19 cellular contexts compared by ENCODE assay signal in the genomic region with DNA sequence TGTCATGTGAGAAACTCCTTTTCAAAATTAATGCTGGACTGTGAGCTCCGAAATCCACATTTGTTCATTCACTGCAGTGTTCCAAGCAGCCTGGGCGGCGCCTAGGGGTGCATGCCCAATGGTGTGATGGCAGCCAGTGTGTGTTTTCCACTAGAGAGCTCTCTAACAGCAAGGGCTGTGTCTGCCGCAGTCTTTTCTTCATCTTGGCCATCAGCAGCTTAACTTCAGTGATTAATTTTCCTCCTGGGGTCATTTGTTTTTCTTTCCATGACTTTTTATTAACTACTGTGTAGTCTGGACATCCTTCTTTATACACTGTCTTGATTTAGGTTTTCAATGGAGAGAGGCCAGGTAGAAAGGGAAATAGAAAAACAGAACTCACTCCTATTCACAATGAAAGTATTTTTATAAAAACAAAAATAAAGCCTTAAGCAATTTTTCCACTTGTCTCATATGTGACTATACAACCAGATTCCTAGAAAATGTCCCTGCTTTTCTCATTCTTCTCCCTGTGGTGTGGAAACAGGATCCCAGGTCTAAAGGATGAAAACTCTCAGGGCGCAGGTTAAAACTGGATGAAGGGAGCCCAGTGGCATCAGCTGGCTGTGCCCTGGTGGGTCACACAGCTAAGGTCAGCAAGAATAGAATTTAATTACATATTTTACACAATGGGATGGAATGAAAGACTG.
A peak's percentile ranks its signal among the peaks of the same experiment; 100 is the strongest.
DNase-seq lines count a peak whose midpoint lies in the region; ATAC-seq, FAIRE-seq and TF ChIP-seq lines count a peak whose summit lies in the region.
"Had no signal": no experiment of that assay in that cellular context is flagged by ENCODE, and none has a peak within 500 bp of the region (broad histone marks: within the 10 kb centered on the region; RNA-seq: fewer than 3 reads in every experiment).

No MANE protein-coding gene starts in this region.

- FAIRE-seq in A204.1 (lab: Jason Lieb, UNC): peak; percentile 94
- FAIRE-seq: HTR-8/SVneo had no signal

- H3K36me3 Mint-ChIP-seq in GM23338 (ENCODE audit: low read depth) (no peaks in the 10 kb centered on the region), mesothelial cell of epicardium (peaks cover 1% of the 10 kb centered on the region)
- H3K36me3 Mint-ChIP-seq: immature natural killer cell, natural killer cell had no signal

- DNase-seq in GM23338 (ENCODE audit: low spot score) (no peak), ascending aorta (ENCODE audit: low spot score in 2 of 2) (peak in 1 of 2 donors; percentile 94), mesothelial cell of epicardium (ENCODE audit: low spot score in 2 of 2, unreplicated experiment in 2 of 2) (no peak), SKM-1 (lab: John Stamatoyannopoulos, UW; ENCODE audit: unreplicated experiment) (no peak), amniotic stem cell (lab: John Stamatoyannopoulos, UW) (no peak), left lung (no peak)
- DNase-seq: activated effector memory CD4-positive, alpha-beta T cell treated with Interleukin-2 at 50 U/mL for 16 hours; esophagus squamous epithelium; immature natural killer cell; natural killer cell; NCI-H1048; NCI-H526; upper lobe of right lung had no signal

- no peak overlapping the region for H3K4me3 Mint-ChIP-seq in GM23338
- H3K4me3 Mint-ChIP-seq in mesothelial cell of epicardium: no peak overlapping the region
- H3K4me3 Mint-ChIP-seq: immature natural killer cell, natural killer cell had no signal

- H3K27ac ChIP-seq in GM23338 (ENCODE audit: low read depth): no peak overlapping the region
- H3K27ac ChIP-seq in ascending aorta: peak overlapping the region; percentile 76 to 79
- H3K27ac ChIP-seq in left lung: no peak overlapping the region
- H3K27ac ChIP-seq: BLaER1, cardiac muscle cell, esophagus squamous epithelium, upper lobe of right lung had no signal

- H3K36me3 ChIP-seq in GM23338 (ENCODE audit: insufficient read depth) (no peaks in the 10 kb centered on the region), ascending aorta (no peaks in the 10 kb centered on the region), left lung (no peaks in the 10 kb centered on the region)
- H3K36me3 ChIP-seq: BLaER1, cardiac muscle cell, esophagus squamous epithelium, upper lobe of right lung had no signal

- H2AFZ ChIP-seq in GM23338: no peak overlapping the region

- H3K9me3 Mint-ChIP-seq in GM23338 (no peaks in the 10 kb centered on the region), mesothelial cell of epicardium (no peaks in the 10 kb centered on the region)
- H3K9me3 Mint-ChIP-seq: immature natural killer cell, natural killer cell had no signal

- H3K27me3 ChIP-seq in GM23338 (ENCODE audit: insufficient read depth) (no peaks in the 10 kb centered on the region), ascending aorta (no peaks in the 10 kb centered on the region), left lung (no peaks in the 10 kb centered on the region)
- H3K27me3 ChIP-seq: BLaER1, cardiac muscle cell, upper lobe of right lung had no signal

- H4K20me1 ChIP-seq in GM23338 (replicated peaks; ENCODE audit: insufficient read depth): no peaks in the 10 kb centered on the region
- H4K20me1 ChIP-seq: BLaER1 had no signal

- no peaks in the 10 kb centered on the region for H3K9me2 ChIP-seq in GM23338 (ENCODE audit: insufficient read depth)

- H3K4me1 ChIP-seq in GM23338 (ENCODE audit: insufficient read depth): no peaks in the 10 kb centered on the region
- H3K4me1 ChIP-seq in ascending aorta: peaks cover 3 to 28% of the 10 kb centered on the region in 2 donors
- no peaks in the 10 kb centered on the region for H3K4me1 ChIP-seq in left lung
- H3K4me1 ChIP-seq: esophagus squamous epithelium, upper lobe of right lung had no signal

- H3K4me2 ChIP-seq in GM23338: no peak overlapping the region
- H3K4me2 ChIP-seq: BLaER1, smooth muscle cell had no signal

- TF ChIP-seq CTCF in GM23338 (conservative IDR thresholded peaks at IDR 0.05; ENCODE audit: low read depth in 2 of 2) (no peak), ascending aorta (IDR thresholded peaks at IDR 0.05) (peak in 2 of 3 experiments; percentile 32 to 37), mesothelial cell of epicardium (IDR thresholded peaks at IDR 0.05; ENCODE audit: unreplicated experiment) (no peak), left lung (IDR thresholded peaks at IDR 0.05) (no peak)

- H3K27me3 Mint-ChIP-seq in GM23338 (ENCODE audit: insufficient read depth, low read depth, poor library complexity) (peaks cover 2% of the 10 kb centered on the region), mesothelial cell of epicardium (ENCODE audit: low read depth) (no peaks in the 10 kb centered on the region)

- no peaks in the 10 kb centered on the region for H3K79me2 ChIP-seq in GM23338 (replicated peaks; ENCODE audit: insufficient read depth)

- no peaks in the 10 kb centered on the region for H3F3A ChIP-seq in GM23338 (replicated peaks; ENCODE audit: low read depth)

- H3K9me3 ChIP-seq in ascending aorta (no peaks in the 10 kb centered on the region), left lung (no peaks in the 10 kb centered on the region)
- H3K9me3 ChIP-seq: BLaER1, esophagus squamous epithelium, upper lobe of right lung had no signal

- ATAC-seq in GM23338 (peak; percentile 26; the same call in 1 of the 3 replicates), HG03378 (IDR thresholded peaks at IDR 0.05; ENCODE audit: unreplicated experiment) (no peak), left lung (no peak)
- ATAC-seq: natural killer cell, upper lobe of right lung had no signal

- no peak overlapping the region for H3K4me3 ChIP-seq in GM23338
- H3K4me3 ChIP-seq in ascending aorta: no peak overlapping the region
- no peak overlapping the region for H3K4me3 ChIP-seq in left lung
- H3K4me3 ChIP-seq: BLaER1, cardiac muscle cell, esophagus squamous epithelium, smooth muscle cell, upper lobe of right lung had no signal

- no peak overlapping the region for H3K27ac Mint-ChIP-seq in GM23338
- H3K27ac Mint-ChIP-seq in mesothelial cell of epicardium: peak overlapping the region; percentile 91
- H3K27ac Mint-ChIP-seq: immature natural killer cell, natural killer cell had no signal

- intact Hi-C loops in ascending aorta (cut with DNase I): loop anchor here (1.0 to 5.0 kb wide), 6 partner anchors 13 to 189 kb away; partner anchors contain the start of gene TNS3
- intact Hi-C loops in left lung (cut with DNase I): no loop called here

- H3K4me1 Mint-ChIP-seq in GM23338 (peaks cover 3% of the 10 kb centered on the region; the same call in 2 of the 3 replicates), mesothelial cell of epicardium (peaks cover 41% of the 10 kb centered on the region)
- H3K4me1 Mint-ChIP-seq: immature natural killer cell, natural killer cell had no signal

TF ChIP-seq in GM23338, 12 proteins besides CTCF, POLR2A, EP300 and RAD21 (continues in another document):
- TF ChIP-seq ZNF462 (CRISPR knock-in tag; IDR thresholded peaks at IDR 0.05) (no peak), CREB1 (CRISPR knock-in tag; IDR thresholded peaks at IDR 0.05; ENCODE audit: low read depth) (no peak)

Comparison
In these comparisons a context has a peak if more than half of its experiments do, and no peak if none do; other contexts are left out.
1. H3K27ac ChIP-seq: peak in ascending aorta (2 of 2); none in GM23338 (single experiment) and left lung (0 of 2).
2. CTCF ChIP-seq: peak in ascending aorta (2 of 3); none in GM23338 (0 of 2), mesothelial cell of epicardium (single experiment) and left lung (0 of 2).